8 cellular contexts compared by ENCODE assay signal in the genomic region with DNA sequence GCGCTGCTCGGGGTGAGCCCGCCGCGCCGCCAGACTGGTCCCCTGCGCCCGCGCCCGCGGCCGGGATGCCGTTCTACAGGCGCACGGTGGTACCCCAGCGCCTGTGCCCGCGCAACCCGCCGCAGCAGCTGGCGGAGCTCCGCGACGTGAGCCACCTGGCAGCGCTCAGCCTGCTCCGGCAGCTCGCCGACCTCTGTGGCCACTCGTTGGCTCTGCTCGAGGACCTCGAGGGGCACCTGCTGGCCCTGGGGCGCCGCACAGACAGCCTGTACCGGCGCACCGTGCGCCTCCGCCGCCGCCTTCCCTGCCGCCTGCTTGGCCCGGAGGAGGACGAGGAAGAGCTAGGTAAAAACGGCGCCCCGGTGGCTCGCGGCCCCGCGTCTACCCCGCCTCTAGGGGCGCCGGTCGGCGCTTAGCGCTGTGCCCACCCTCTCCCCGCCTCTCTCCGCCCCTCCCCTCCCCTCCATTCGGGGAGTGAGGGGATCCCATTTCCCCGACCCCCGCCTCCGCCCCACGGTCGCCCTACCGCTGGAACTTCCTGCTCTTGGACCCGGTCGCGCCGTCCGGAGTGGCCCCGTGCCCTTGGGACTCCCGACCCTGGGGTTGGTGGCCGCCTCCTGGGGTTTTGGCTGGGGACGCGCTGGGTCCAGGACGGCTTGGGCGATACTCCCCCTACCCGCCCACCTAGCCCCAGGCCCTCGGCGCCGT. TPM values are rescaled to one million over a fixed set of nuclear protein-coding genes. Genes with fewer than 3 reads are reported as not detected.
DNase-seq lines count a peak whose midpoint lies in the region; ATAC-seq, FAIRE-seq and TF ChIP-seq lines count a peak whose summit lies in the region.

No MANE protein-coding gene starts in this region.

- TF ChIP-seq RAD21 in SK-N-SH (IDR thresholded peaks at IDR 0.05; ENCODE audit: low read length) = no peak

- no peak for TF ChIP-seq POLR2A in lower leg skin (IDR thresholded peaks at IDR 0.05)

- FAIRE-seq in bronchial epithelial cell (lab: Jason Lieb, UNC) = no peak

- no peak overlapping the region; a peak in 1 of 4 replicates for H3K4me3 ChIP-seq in SK-N-SH (ENCODE audit: low read depth in 2 of 2, low read length in 1 of 2)
- no peak overlapping the region for H3K4me3 ChIP-seq in bronchial epithelial cell (ENCODE audit: low read depth, low read length)
- H3K4me3 ChIP-seq in lower leg skin (ENCODE audit: low read depth, poor library complexity, severe bottlenecking) = peak overlapping the region; percentile 6

- 37% methylated on average over 19 of the region's 81 CpGs for WGBS in SK-N-SH (ENCODE audit: low lambda C conversion rate)
- WGBS in lower leg skin, 2 donors = 0 to 33% methylated on average over 14 to 45 of the region's 81 CpGs

- CTCF ChIA-PET in SK-N-SH (lab: Yijun Ruan, JAX) = interaction anchor here (0.8 to 1.5 kb wide), 3 partner anchors 8 to 20 kb away, joined by 3 to 4 read pairs (median 4); no protein-coding TSS in a partner anchor

- no peak for ATAC-seq in GM19324 (IDR thresholded peaks at IDR 0.05; ENCODE audit: low FRiP score, unreplicated experiment)

- DNase-seq in SK-N-SH (peak; percentile 53), bronchial epithelial cell (ENCODE audit: low read depth) (no peak), lower leg skin (ENCODE audit: low spot score in 2 of 2) (no peak), NCI-H2029 (lab: John Stamatoyannopoulos, UW) (no peak), SW 1271 (lab: John Stamatoyannopoulos, UW) (no peak)
- DNase-seq in stimulated activated naive CD4-positive, alpha-beta T cell treated with Interleukin-2 at 50 U/mL for 16 hours (lab: John Stamatoyannopoulos, UW) = peak; percentile 8

- TF ChIP-seq CTCF in GM12872 (IDR thresholded peaks at IDR 0.05; ENCODE audit: insufficient read depth, low read depth, low read length) = 0 out of 3 replicates have a peak, but pooled peaks have one; percentile 13
- TF ChIP-seq CTCF in SK-N-SH (IDR thresholded peaks at IDR 0.05) = no peak
- peak; percentile 11 for TF ChIP-seq CTCF in bronchial epithelial cell (IDR thresholded peaks at IDR 0.05; ENCODE audit: insufficient read depth, low read length, severe bottlenecking)
- TF ChIP-seq CTCF in lower leg skin (IDR thresholded peaks at IDR 0.05) = no peak

- no peaks in the 10 kb centered on the region for H4K20me1 ChIP-seq in SK-N-SH (ENCODE audit: insufficient read depth)

- H3K9ac ChIP-seq in SK-N-SH = no peak overlapping the region

- no peaks in the 10 kb centered on the region for H3K4me1 ChIP-seq in SK-N-SH (ENCODE audit: control insufficient read depth in 1 of 2, insufficient read depth in 2 of 2, low read depth in 1 of 2, low read length in 1 of 2)

- intact Hi-C loops in lower leg skin (cut with DNase I; ENCODE audit: low total_unique reads) = no loop called here

- peaks cover 47% of the 10 kb centered on the region for H3K27me3 ChIP-seq in SK-N-SH (ENCODE audit: insufficient read depth)
- peaks cover 22% of the 10 kb centered on the region for H3K27me3 ChIP-seq in bronchial epithelial cell (ENCODE audit: control insufficient read depth, insufficient read depth, low read length)

- no peak overlapping the region for H3K27ac ChIP-seq in SK-N-SH (ENCODE audit: low read depth in 2 of 2, low read length in 1 of 2)

- POLR2A ChIA-PET in SK-N-SH (lab: Yijun Ruan, JAX) = no interaction called here

- H3K4me2 ChIP-seq in SK-N-SH = no peak overlapping the region

- H3K36me3 ChIP-seq in SK-N-SH (replicated peaks in 1 of 2; ENCODE audit: control insufficient read depth in 1 of 2, insufficient read depth in 2 of 2, low read length in 1 of 2) (no peaks in the 10 kb centered on the region), bronchial epithelial cell (ENCODE audit: control insufficient read depth, insufficient read depth, low read length) (no peaks in the 10 kb centered on the region)

- no peak overlapping the region for H2AFZ ChIP-seq in SK-N-SH (ENCODE audit: low read depth)

- no peaks in the 10 kb centered on the region for H3K9me2 ChIP-seq in SK-N-SH

- no peaks in the 10 kb centered on the region for H3F3A ChIP-seq in SK-N-SH (replicated peaks; ENCODE audit: insufficient read depth)

- TF ChIP-seq EP300 in SK-N-SH (IDR thresholded peaks at IDR 0.05; ENCODE audit: borderline replicate concordance in 1 of 2, low read depth in 1 of 2, low read length in 1 of 2) = no peak

- H3K79me2 ChIP-seq in SK-N-SH (ENCODE audit: insufficient read depth) = no peaks in the 10 kb centered on the region

- H3K9me3 ChIP-seq in SK-N-SH = no peaks in the 10 kb centered on the region

TF ChIP-seq in SK-N-SH, 30 proteins besides CTCF, POLR2A, EP300 and RAD21:
- TF ChIP-seq, protein P1, sequence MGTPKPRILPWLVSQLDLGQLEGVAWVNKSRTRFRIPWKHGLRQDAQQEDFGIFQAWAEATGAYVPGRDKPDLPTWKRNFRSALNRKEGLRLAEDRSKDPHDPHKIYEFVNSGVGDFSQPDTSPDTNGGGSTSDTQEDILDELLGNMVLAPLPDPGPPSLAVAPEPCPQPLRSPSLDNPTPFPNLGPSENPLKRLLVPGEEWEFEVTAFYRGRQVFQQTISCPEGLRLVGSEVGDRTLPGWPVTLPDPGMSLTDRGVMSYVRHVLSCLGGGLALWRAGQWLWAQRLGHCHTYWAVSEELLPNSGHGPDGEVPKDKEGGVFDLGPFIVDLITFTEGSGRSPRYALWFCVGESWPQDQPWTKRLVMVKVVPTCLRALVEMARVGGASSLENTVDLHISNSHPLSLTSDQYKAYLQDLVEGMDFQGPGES (IDR thresholded peaks at IDR 0.05; ENCODE audit: low read depth, low read length) = no peak
- TF ChIP-seq EZH2phosphoT487 (IDR thresholded peaks at IDR 0.05; ENCODE audit: borderline replicate concordance, low read depth) = no peak
- no peak for TF ChIP-seq NFIC (IDR thresholded peaks at IDR 0.05; ENCODE audit: borderline replicate concordance)
- no peak for TF ChIP-seq TEAD4 (IDR thresholded peaks at IDR 0.05; ENCODE audit: borderline replicate concordance, insufficient read depth)
- no peak for TF ChIP-seq CHD2 (IDR thresholded peaks at IDR 0.05; ENCODE audit: low read length, partially characterized antibody)
- TF ChIP-seq, protein P2, sequence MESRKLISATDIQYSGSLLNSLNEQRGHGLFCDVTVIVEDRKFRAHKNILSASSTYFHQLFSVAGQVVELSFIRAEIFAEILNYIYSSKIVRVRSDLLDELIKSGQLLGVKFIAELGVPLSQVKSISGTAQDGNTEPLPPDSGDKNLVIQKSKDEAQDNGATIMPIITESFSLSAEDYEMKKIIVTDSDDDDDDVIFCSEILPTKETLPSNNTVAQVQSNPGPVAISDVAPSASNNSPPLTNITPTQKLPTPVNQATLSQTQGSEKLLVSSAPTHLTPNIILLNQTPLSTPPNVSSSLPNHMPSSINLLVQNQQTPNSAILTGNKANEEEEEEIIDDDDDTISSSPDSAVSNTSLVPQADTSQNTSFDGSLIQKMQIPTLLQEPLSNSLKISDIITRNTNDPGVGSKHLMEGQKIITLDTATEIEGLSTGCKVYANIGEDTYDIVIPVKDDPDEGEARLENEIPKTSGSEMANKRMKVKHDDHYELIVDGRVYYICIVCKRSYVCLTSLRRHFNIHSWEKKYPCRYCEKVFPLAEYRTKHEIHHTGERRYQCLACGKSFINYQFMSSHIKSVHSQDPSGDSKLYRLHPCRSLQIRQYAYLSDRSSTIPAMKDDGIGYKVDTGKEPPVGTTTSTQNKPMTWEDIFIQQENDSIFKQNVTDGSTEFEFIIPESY (IDR thresholded peaks at IDR 0.05; ENCODE audit: borderline replicate concordance, low read depth) = no peak
- TF ChIP-seq RXRA (IDR thresholded peaks at IDR 0.05; ENCODE audit: borderline replicate concordance, low read depth) = no peak
- no peak for TF ChIP-seq SIN3A (IDR thresholded peaks at IDR 0.05; ENCODE audit: borderline replicate concordance, low read depth, low read length)
- TF ChIP-seq FOXJ3 (CRISPR knock-in tag; IDR thresholded peaks at IDR 0.05) = no peak
- TF ChIP-seq JUND (IDR thresholded peaks at IDR 0.05) = no peak
- no peak for TF ChIP-seq FOXM1 (IDR thresholded peaks at IDR 0.05; ENCODE audit: low read depth)
TF ChIP-seq in SK-N-SH: peak in this region for 0.

RNA-seq across cellular contexts. Expression of a gene that starts 0.5 kb away (rescaled TPM):
- polyA plus RNA-seq in SK-N-SH (2012; rRNA removed) = 0.61 and 1.7 TPM in 2 replicates
- 0.60 and 1.5 TPM in 2 replicates for polyA plus RNA-seq in SK-N-SH (2012; cell fraction: cytosol; rRNA removed)
- 1.6 and 1.9 TPM in 2 replicates for polyA plus RNA-seq in SK-N-SH (2012; cell fraction: nucleus; rRNA removed)
- total RNA-seq in bronchial epithelial cell (not detected in 2 replicates), lower leg skin (1 to 10 TPM; 1.9 to 8.8 (median 2.4) TPM)

Comparison
In these comparisons a context has a peak if more than half of its experiments do, and no peak if none do; other contexts are left out.
1. CTCF ChIP-seq: peak in GM12872 (single experiment) and bronchial epithelial cell (single experiment); none in SK-N-SH (single experiment) and lower leg skin (0 of 3).
2. DNase-seq: peak in SK-N-SH (single experiment) and stimulated activated naive CD4-positive, alpha-beta T cell treated with Interleukin-2 at 50 U/mL for 16 hours (single experiment); none in bronchial epithelial cell (single experiment), lower leg skin (0 of 2), NCI-H2029 (single experiment) and SW 1271 (0 of 2).